Comparison of ENCODE assay signal across 27 cellular contexts in genomic region chr12:130965668-130966067, GRCh38. TPM values are rescaled to one million over a fixed set of nuclear protein-coding genes. Genes with fewer than 3 reads are reported as not detected.
DNase-seq lines count a peak whose midpoint lies in the region; ATAC-seq, FAIRE-seq and TF ChIP-seq lines count a peak whose summit lies in the region.
"Had no signal": no experiment of that assay in that cellular context is flagged by ENCODE, and none has a peak within 500 bp of the region (broad histone marks: within the 10 kb centered on the region; RNA-seq: fewer than 3 reads in every experiment).

No MANE protein-coding gene starts in this region.

- ATAC-seq in GM12878 = peak; percentile 23; the same call in 2 of the 3 replicates
- peak; percentile 58 for ATAC-seq in omental fat pad (ENCODE audit: low FRiP score)
- ATAC-seq in HG03280 (IDR thresholded peaks at IDR 0.05; ENCODE audit: unreplicated experiment) = no peak
- ATAC-seq: HCT116; stimulated activated memory B cell treated with anti-CD40 and anti-IgM and Interleukin-4, amounts not matched to agents 10 μg/mL and 1 μg/mL and 100 μg/mL, for 72 hours had no signal

- no peak for TF ChIP-seq EP300 in GM12878 (IDR thresholded peaks at IDR 0.05; ENCODE audit: borderline replicate concordance in 1 of 2, control insufficient read depth in 1 of 2, low read depth in 2 of 2, low read length in 2 of 2)

- H3K9me3 Mint-ChIP-seq in MCF 10A (ENCODE audit: unreplicated experiment) = no peaks in the 10 kb centered on the region
- H3K9me3 Mint-ChIP-seq in activated CD4-positive, alpha-beta T cell treated with anti-CD3 and anti-CD28 coated beads, Interleukin-2, amount 10 ng/mL, durations not matched to agents 24 days and 14 days = no peaks in the 10 kb centered on the region
- H3K9me3 Mint-ChIP-seq: activated naive CD4-positive, alpha-beta T cell treated with anti-CD3 and anti-CD28 coated beads, Interleukin-2, amount 50 U/mL, for 24 hours; dendritic cell treated with granulocyte-macrophage colony-stimulating factor and Interleukin-4, amounts not matched to agents 40 ng/mL and 50 ng/mL, for 4 days; stimulated activated memory B cell treated with anti-CD40 and anti-IgM and Interleukin-4, amounts not matched to agents 10 μg/mL and 1 μg/mL and 100 μg/mL, for 72 hours; T-helper 1 cell treated with Interleukin-12 subunit alpha and Interleukin-12 subunit beta and Interleukin-4 antibody, amounts not matched to agents 30 μg/mL and 1 μg/mL, for 36 hours had no signal

- RAD21 ChIA-PET in GM12878 (lab: Charles Lee; ENCODE audit: unreplicated experiment) = interaction anchor here (1.0 to 2.1 kb wide), 3 partner anchors 12 to 139 kb away, joined by 5 to 6 read pairs (median 5); partner anchors contain the start of gene ADGRD1

- BruUV-seq in MCF 10A (replicated peaks; lab: Mats Ljungman, UMichigan) (no TSS peak), mammary epithelial cell (replicated peaks; lab: Mats Ljungman, UMichigan) (no TSS peak), GM12878 (replicated peaks; lab: Mats Ljungman, UMichigan) (no TSS peak)

- H3K9ac ChIP-seq in mammary epithelial cell (ENCODE audit: insufficient read depth, low read length) (no peak overlapping the region), GM12878 (ENCODE audit: control insufficient read depth, insufficient read depth, low read length) (no peak overlapping the region)

- H4K20me1 ChIP-seq in mammary epithelial cell (ENCODE audit: insufficient read depth, low read length) (no peaks in the 10 kb centered on the region), GM12878 (ENCODE audit: control insufficient read depth, insufficient read depth) (no peaks in the 10 kb centered on the region)

- H3K9me3 ChIP-seq in mammary epithelial cell (replicated peaks; ENCODE audit: insufficient read depth, low read length) (no peaks in the 10 kb centered on the region), GM12878 (replicated peaks; ENCODE audit: control insufficient read depth, insufficient read depth, low read length) (no peaks in the 10 kb centered on the region)
- H3K9me3 ChIP-seq: BE2C, SJCRH30 had no signal

- H3K27me3 ChIP-seq in mammary epithelial cell (ENCODE audit: insufficient read depth, low read length) = no peaks in the 10 kb centered on the region
- no peaks in the 10 kb centered on the region for H3K27me3 ChIP-seq in GM12878 (replicated peaks in 1 of 2; ENCODE audit: control insufficient read depth in 2 of 2, insufficient read depth in 2 of 2, low read length in 1 of 2)
- H3K27me3 ChIP-seq: BE2C had no signal

- H3K27ac ChIP-seq in mammary epithelial cell (ENCODE audit: insufficient read depth, low read depth, low read length) (no peak overlapping the region), GM12878 (ENCODE audit: control insufficient read depth, insufficient read depth) (no peak overlapping the region)
- H3K27ac ChIP-seq: PC-9, SJCRH30 had no signal

- H3K4me1 ChIP-seq in mammary epithelial cell (ENCODE audit: insufficient read depth, low read length) = no peaks in the 10 kb centered on the region
- peaks cover 2% of the 10 kb centered on the region; the same call in 1 of the 2 replicates for H3K4me1 ChIP-seq in GM12878 (ENCODE audit: control insufficient read depth, insufficient read depth, low read length)
- H3K4me1 ChIP-seq: SJCRH30 had no signal

- H3K4me3 Mint-ChIP-seq in MCF 10A (ENCODE audit: unreplicated experiment) = no peak overlapping the region
- H3K4me3 Mint-ChIP-seq in activated CD4-positive, alpha-beta T cell treated with anti-CD3 and anti-CD28 coated beads, Interleukin-2, amount 10 ng/mL, durations not matched to agents 24 days and 14 days = no peak overlapping the region
- H3K4me3 Mint-ChIP-seq: activated naive CD4-positive, alpha-beta T cell treated with anti-CD3 and anti-CD28 coated beads, Interleukin-2, amount 50 U/mL, for 24 hours; dendritic cell treated with granulocyte-macrophage colony-stimulating factor and Interleukin-4, amounts not matched to agents 40 ng/mL and 50 ng/mL, for 4 days; stimulated activated memory B cell treated with anti-CD40 and anti-IgM and Interleukin-4, amounts not matched to agents 10 μg/mL and 1 μg/mL and 100 μg/mL, for 72 hours; T-helper 1 cell treated with Interleukin-12 subunit alpha and Interleukin-12 subunit beta and Interleukin-4 antibody, amounts not matched to agents 30 μg/mL and 1 μg/mL, for 36 hours had no signal

- H3K4me1 Mint-ChIP-seq in MCF 10A (ENCODE audit: insufficient read depth, unreplicated experiment) = peaks cover 25% of the 10 kb centered on the region
- no peaks in the 10 kb centered on the region for H3K4me1 Mint-ChIP-seq in activated CD4-positive, alpha-beta T cell treated with anti-CD3 and anti-CD28 coated beads, Interleukin-2, amount 10 ng/mL, durations not matched to agents 24 days and 14 days
- H3K4me1 Mint-ChIP-seq: activated naive CD4-positive, alpha-beta T cell treated with anti-CD3 and anti-CD28 coated beads, Interleukin-2, amount 50 U/mL, for 24 hours had no signal

- intact Hi-C loops in MCF 10A (cut with micrococcal nuclease) = no loop called here
- intact Hi-C loops in mammary epithelial cell (cut with micrococcal nuclease) = no loop called here
- intact Hi-C loops in GM12878 (cut with micrococcal nuclease; ENCODE audit: unreplicated experiment) = no loop called here
- intact Hi-C loops in activated CD4-positive, alpha-beta T cell treated with anti-CD3 and anti-CD28 coated beads, Interleukin-2, amount 10 ng/mL, durations not matched to agents 24 days and 14 days (cut with micrococcal nuclease) = no loop called here

- no peak overlapping the region for H3K4me2 ChIP-seq in mammary epithelial cell (ENCODE audit: insufficient read depth, low read depth, low read length)
- H3K4me2 ChIP-seq in GM12878 (ENCODE audit: control insufficient read depth, insufficient read depth) = no peak overlapping the region
- H3K4me2 ChIP-seq: PC-9 had no signal

- H3K79me2 ChIP-seq in mammary epithelial cell (ENCODE audit: insufficient read depth, low read length) (no peaks in the 10 kb centered on the region), GM12878 (ENCODE audit: control insufficient read depth, insufficient read depth, low read length) (no peaks in the 10 kb centered on the region)

- TF ChIP-seq RAD21 in GM12878 (IDR thresholded peaks at IDR 0.05; ENCODE audit: insufficient read depth, low read depth, low read length) = no peak

- peaks cover 6% of the 10 kb centered on the region for H3K36me3 Mint-ChIP-seq in MCF 10A (ENCODE audit: insufficient read depth, unreplicated experiment)
- H3K36me3 Mint-ChIP-seq in activated CD4-positive, alpha-beta T cell treated with anti-CD3 and anti-CD28 coated beads, Interleukin-2, amount 10 ng/mL, durations not matched to agents 24 days and 14 days (ENCODE audit: low read depth) = no peaks in the 10 kb centered on the region
- H3K36me3 Mint-ChIP-seq: activated naive CD4-positive, alpha-beta T cell treated with anti-CD3 and anti-CD28 coated beads, Interleukin-2, amount 50 U/mL, for 24 hours; stimulated activated memory B cell treated with anti-CD40 and anti-IgM and Interleukin-4, amounts not matched to agents 10 μg/mL and 1 μg/mL and 100 μg/mL, for 72 hours had no signal

- peaks cover 21% of the 10 kb centered on the region for H3K27me3 Mint-ChIP-seq in MCF 10A (ENCODE audit: insufficient read depth, unreplicated experiment)
- no peaks in the 10 kb centered on the region for H3K27me3 Mint-ChIP-seq in activated CD4-positive, alpha-beta T cell treated with anti-CD3 and anti-CD28 coated beads, Interleukin-2, amount 10 ng/mL, durations not matched to agents 24 days and 14 days

- H3K27ac Mint-ChIP-seq in MCF 10A (ENCODE audit: low read depth, unreplicated experiment) = peak overlapping the region; percentile 5
- no peak overlapping the region for H3K27ac Mint-ChIP-seq in activated CD4-positive, alpha-beta T cell treated with anti-CD3 and anti-CD28 coated beads, Interleukin-2, amount 10 ng/mL, durations not matched to agents 24 days and 14 days
- H3K27ac Mint-ChIP-seq: activated naive CD4-positive, alpha-beta T cell treated with anti-CD3 and anti-CD28 coated beads, Interleukin-2, amount 50 U/mL, for 24 hours; stimulated activated memory B cell treated with anti-CD40 and anti-IgM and Interleukin-4, amounts not matched to agents 10 μg/mL and 1 μg/mL and 100 μg/mL, for 72 hours; T-helper 1 cell treated with Interleukin-12 subunit alpha and Interleukin-12 subunit beta and Interleukin-4 antibody, amounts not matched to agents 30 μg/mL and 1 μg/mL, for 36 hours had no signal

- no peak for TF ChIP-seq POLR2A in GM12878 (IDR thresholded peaks at IDR 0.05; ENCODE audit: low read depth, low read length)

- SMC1A ChIA-PET in GM12878 (lab: Charles Lee; ENCODE audit: uncharacterized antibody, unreplicated experiment) = interaction anchor here (0.6 to 2.0 kb wide), 4 partner anchors 8 to 88 kb away, joined by 3 to 4 read pairs (median 4); partner anchors contain the start of gene ADGRD1

- H3K4me3 ChIP-seq in mammary epithelial cell (replicated peaks in 1 of 3; ENCODE audit: insufficient read depth in 1 of 3, low read depth in 2 of 3, low read length in 3 of 3) (no peak overlapping the region), GM12878 (no peak overlapping the region)
- H3K4me3 ChIP-seq: PC-9, SJCRH30 had no signal

- WGBS in mammary epithelial cell (ENCODE audit: low coverage, missing lambda C conversion rate) = 19% methylated on average over 2 of the region's 2 CpGs
- 1% methylated on average over 2 of the region's 2 CpGs for WGBS in GM12878 (ENCODE audit: insufficient coverage, insufficient replicate concordance, low lambda C conversion rate, missing lambda C conversion rate)

- dilution Hi-C loops in mammary epithelial cell (cut with HindIII; ENCODE audit: low sequenced_read_pairs) = no loop called here

- in situ Hi-C loops in mammary epithelial cell (cut with MboI; ENCODE audit: low sequenced_read_pairs in 2 of 2) = no loop called here
- in situ Hi-C loops in GM12878 (cut with MboI) = no loop called here

- no peak overlapping the region for H2AFZ ChIP-seq in mammary epithelial cell (ENCODE audit: low read depth, low read length)
- no peak overlapping the region for H2AFZ ChIP-seq in GM12878 (ENCODE audit: control insufficient read depth, low read depth, low read length)
- H2AFZ ChIP-seq: PC-9 had no signal

- CTCF ChIA-PET in MCF 10A (lab: Yijun Ruan, JAX) = no interaction called here
- CTCF ChIA-PET in mammary epithelial cell (lab: Charles Lee; ENCODE audit: low non-redundant PET) = no interaction called here
- CTCF ChIA-PET in GM12878 (lab: Yijun Ruan, JAX) = interaction anchor here (1.0 kb wide), 1 partner anchor 127 kb away, joined by 3 read pairs; no protein-coding TSS in a partner anchor

- FAIRE-seq in GM12878 (lab: Jason Lieb, UNC) = no peak
- FAIRE-seq: small intestine had no signal

- TF ChIP-seq CTCF in MCF 10A (IDR thresholded peaks at IDR 0.05; ENCODE audit: unreplicated experiment) (no peak), mammary epithelial cell (conservative IDR thresholded peaks at IDR 0.05 in 1 of 2, IDR thresholded peaks at IDR 0.05 in 1 of 2; ENCODE audit: extremely low read depth in 1 of 2, insufficient read depth in 1 of 2, low read depth in 1 of 2, low read length in 2 of 2) (no peak), GM12878 (IDR thresholded peaks at IDR 0.05 in 2 of 3, conservative IDR thresholded peaks at IDR 0.05 in 1 of 3; ENCODE audit: control insufficient read depth in 2 of 3, extremely low read depth in 1 of 3, insufficient read depth in 1 of 3, low read depth in 3 of 3, low read length in 3 of 3) (no peak), omental fat pad (IDR thresholded peaks at IDR 0.05) (no peak)

- POLR2A ChIA-PET in MCF 10A (lab: Yijun Ruan, JAX) = interaction anchor here (0.7 to 1.3 kb wide), 3 partner anchors 18 to 45 kb away, joined by 3 to 4 read pairs (median 3); no protein-coding TSS in a partner anchor
- POLR2A ChIA-PET in GM12878 (lab: Charles Lee) = no interaction called here

- DNase-seq in MCF 10A (ENCODE audit: unreplicated experiment) (peak; percentile 20), mammary epithelial cell (no peak), NCI-H460 (ENCODE audit: extremely low read depth, low read depth) (peak; percentile 71), GM12878 (ENCODE audit: low read depth, low spot score) (no peak), omental fat pad (ENCODE audit: low spot score) (no peak)
- no peak for DNase-seq in activated CD8-positive, alpha-beta memory T cell treated with anti-CD3 and anti-CD28 coated beads, Interleukin-2, amount 50 U/mL, for 48 hours
- DNase-seq in activated CD4-positive, alpha-beta T cell treated with anti-CD3 and anti-CD28 coated beads, Interleukin-2, amount 10 ng/mL, durations not matched to agents 24 days and 14 days = no peak
- DNase-seq: 8988T; anterior cingulate cortex; BE2C; COR-L47; DMS79; kidney glomerular epithelial cell; NCI-H2029 treated with DMSO at 0.1 percent for 48 hours; NCI-H2227 treated with DMSO at 0.1 percent for 48 hours; NCI-H82; PC-9; SJCRH30; small intestine; stimulated activated CD4-positive, alpha-beta T cell treated with anti-CD3 and anti-CD28 coated beads, Interleukin-1b, Interleukin-23, amount 100 ng/mL, for 48 hours had no signal

- no peaks in the 10 kb centered on the region for H3K36me3 ChIP-seq in mammary epithelial cell (ENCODE audit: insufficient read depth, low read length)
- no peaks in the 10 kb centered on the region for H3K36me3 ChIP-seq in GM12878 (ENCODE audit: control insufficient read depth in 2 of 2, insufficient read depth in 2 of 2, low read length in 1 of 2)
- H3K36me3 ChIP-seq: BE2C, SJCRH30 had no signal

RNA-seq across cellular contexts. Expression of gene ADGRD1, which starts 12.0 kb away (rescaled TPM):
- total RNA-seq in MCF 10A (2022) (0.68 and 1.3 TPM in 2 replicates), mammary epithelial cell (not detected), GM12878 (2014; rRNA removed) (2.0 and 2.1 TPM in 2 replicates), GM12878 (2014; rRNA removed; fragmentation: Illumina TruSeq; extraction: Trizol) (0.49 and 0.69 TPM in 2 replicates), GM12878 (2021) (0.82 and 1.3 TPM in 2 replicates), omental fat pad (10 to 100 TPM; 34.3 to 98.6 (median 52.4) TPM)
- polyA plus RNA-seq in mammary epithelial cell (not detected), GM12878 (2011; rRNA removed) (9.0 and 12.7 TPM in 2 replicates), GM12878 (2014; fragmentation: Illumina TruSeq; extraction: Trizol) (0.11 and 0.21 TPM in 2 replicates), GM12878 (2014; fragmentation: Nextera tagmentation; extraction: Ambion mirVana) (under 1 TPM; 0.15 to 0.60 TPM), GM12878 (2014; rRNA removed) (1.2 and 1.7 TPM in 2 replicates), GM12878 (2016; fragmentation: Nextera tagmentation; extraction: Ambion mirVana) (1 to 10 TPM; 1.7 to 1.9 TPM)
- polyA minus RNA-seq in mammary epithelial cell = not detected
- 206 and 239 TPM in 2 replicates for total RNA-seq in NCI-H460 (2014; rRNA removed; shearing (Covaris generic))
- 79.5 and 93.7 TPM in 2 replicates for polyA plus RNA-seq in NCI-H460 (2014; cell fraction: nucleus; rRNA removed)
- 84.0 and 84.2 TPM in 2 replicates for total RNA-seq in GM12878 (2013; cell fraction: nucleolus; rRNA removed)
- 1.0 TPM for polyA plus RNA-seq in GM12878 (2011; ENCODE audit: low read depth)
- polyA plus RNA-seq in GM12878 (2011; cell fraction: cytosol; rRNA removed) = 21.3 and 25.3 TPM in 2 replicates
- 79.0 and 112 TPM in 2 replicates for polyA plus RNA-seq in GM12878 (2011; cell fraction: nucleus; rRNA removed)
- 1.4 and 4.0 TPM in 2 replicates for polyA plus RNA-seq in GM12878 (2012)
- polyA minus RNA-seq in GM12878 (2011; rRNA and poly(A)+ RNA removed) = 17.3 and 27.0 TPM in 2 replicates
- 3.3 and 5.9 TPM in 2 replicates for polyA minus RNA-seq in GM12878 (2011; cell fraction: cytosol; rRNA and poly(A)+ RNA removed)
- polyA minus RNA-seq in GM12878 (2011; cell fraction: nucleus; rRNA and poly(A)+ RNA removed) = 23.6 and 24.4 TPM in 2 replicates
- total RNA-seq in activated CD4-positive, alpha-beta T cell treated with anti-CD3 and anti-CD28 coated beads, Interleukin-2, amount 10 ng/mL, durations not matched to agents 24 days and 14 days = 0.84 and 0.95 TPM in 2 replicates
- total RNA-seq: PC-9, pulmonary artery endothelial cell had no signal

Comparison
In these comparisons a context has a peak if more than half of its experiments do, and no peak if none do; other contexts are left out.
1. DNase-seq: peak in MCF 10A (single experiment) and NCI-H460 (single experiment); none in mammary epithelial cell (single experiment), GM12878 (single experiment), omental fat pad (single experiment), activated CD8-positive, alpha-beta memory T cell treated with anti-CD3 and anti-CD28 coated beads, Interleukin-2, amount 50 U/mL, for 48 hours (single experiment) and activated CD4-positive, alpha-beta T cell treated with anti-CD3 and anti-CD28 coated beads, Interleukin-2, amount 10 ng/mL, durations not matched to agents 24 days and 14 days (single experiment).